14 cellular contexts compared by ENCODE assay signal in genomic region chr6:107736713-107737396, GRCh38.
DNase-seq lines count a peak whose midpoint lies in the region; ATAC-seq and TF ChIP-seq lines count a peak whose summit lies in the region.
"Had no signal": no experiment of that assay in that cellular context is flagged by ENCODE, and none has a peak within 500 bp of the region (broad histone marks: within the 10 kb centered on the region; RNA-seq: fewer than 3 reads in every experiment).

No MANE protein-coding gene starts in this region.

- H3K36me3 Mint-ChIP-seq in IgD-negative memory B cell: peaks cover 6% of the 10 kb centered on the region
- no peaks in the 10 kb centered on the region for H3K36me3 Mint-ChIP-seq in activated T-helper 17 cell treated with anti-CD3 and anti-CD28 coated beads, Interleukin-2, amount 50 U/mL, for 72 hours (ENCODE audit: low read depth)

- peak; percentile 34 for ATAC-seq in activated T-helper 17 cell treated with anti-CD3 and anti-CD28 coated beads, Interleukin-2, amount 50 U/mL, for 72 hours (replicated peaks)
- peak; percentile 44 for ATAC-seq in mucosa of descending colon
- ATAC-seq in GM18867 (IDR thresholded peaks at IDR 0.05; ENCODE audit: unreplicated experiment): no peak
- ATAC-seq in sciatic nerve: no peak
- no peak for ATAC-seq in HG02678 (IDR thresholded peaks at IDR 0.05; ENCODE audit: unreplicated experiment)
- no peak for ATAC-seq in GM18909 (IDR thresholded peaks at IDR 0.05; ENCODE audit: poor library complexity, unreplicated experiment)

- H3K9ac ChIP-seq in BLaER1 treated with 17β-estradiol and CSF1 and Interleukin-3, amounts not matched to agents 10 nM and 100 nM: peak overlapping the region in 1 of 11 experiments; percentile 32; a peak in 1 of 22 replicates
- H3K9ac ChIP-seq: parathyroid adenoma had no signal

- H4K20me1 ChIP-seq in BLaER1 treated with 17β-estradiol and CSF1 and Interleukin-3, amounts not matched to agents 10 nM and 100 nM: no peaks in the 10 kb centered on the region

- intact Hi-C loops in mucosa of descending colon (cut with DNase I, micrococcal nuclease) (no loop called here), sciatic nerve (cut with DNase I) (no loop called here)

- peak overlapping the region; percentile 65 to 83 (median 74) for H3K27ac Mint-ChIP-seq in IgD-negative memory B cell
- peak overlapping the region; percentile 68 for H3K27ac Mint-ChIP-seq in activated T-helper 17 cell treated with anti-CD3 and anti-CD28 coated beads, Interleukin-2, amount 50 U/mL, for 72 hours

- H3K27me3 Mint-ChIP-seq in IgD-negative memory B cell: no peaks in the 10 kb centered on the region
- H3K27me3 Mint-ChIP-seq in activated T-helper 17 cell treated with anti-CD3 and anti-CD28 coated beads, Interleukin-2, amount 50 U/mL, for 72 hours: no peaks in the 10 kb centered on the region

- H3K4me1 ChIP-seq in BLaER1 treated with 17β-estradiol and CSF1 and Interleukin-3, amounts not matched to agents 10 nM and 100 nM: peaks cover 32 to 99% (median 72%) of the 10 kb centered on the region in 10 experiments
- H3K4me1 ChIP-seq in mucosa of descending colon (ENCODE audit: low read depth): peaks cover 6% of the 10 kb centered on the region
- H3K4me1 ChIP-seq: adrenal gland, parathyroid adenoma had no signal

- peak overlapping the region in 3 of 10 experiments; percentile 30 to 47 (median 35); a peak in 4 of 20 replicates for H3K4me3 ChIP-seq in BLaER1 treated with 17β-estradiol and CSF1 and Interleukin-3, amounts not matched to agents 10 nM and 100 nM
- no peak overlapping the region for H3K4me3 ChIP-seq in mucosa of descending colon
- H3K4me3 ChIP-seq: adrenal gland had no signal

- peak overlapping the region in 3 of 11 experiments; percentile 7 to 44 (median 37); a peak in 4 of 22 replicates for H3K27ac ChIP-seq in BLaER1 treated with 17β-estradiol and CSF1 and Interleukin-3, amounts not matched to agents 10 nM and 100 nM
- H3K27ac ChIP-seq: adrenal gland, parathyroid adenoma had no signal

- H3K4me3 Mint-ChIP-seq in IgD-negative memory B cell: peak overlapping the region; percentile 4 to 77 (median 41)
- H3K4me3 Mint-ChIP-seq in activated T-helper 17 cell treated with anti-CD3 and anti-CD28 coated beads, Interleukin-2, amount 50 U/mL, for 72 hours: peak overlapping the region; percentile 79

- H3K36me3 ChIP-seq in BLaER1 treated with 17β-estradiol and CSF1 and Interleukin-3, amounts not matched to agents 10 nM and 100 nM: no peaks in the 10 kb centered on the region
- H3K36me3 ChIP-seq in mucosa of descending colon (ENCODE audit: low read depth): no peaks in the 10 kb centered on the region
- H3K36me3 ChIP-seq: adrenal gland had no signal

- H3K4me1 Mint-ChIP-seq in IgD-negative memory B cell: peaks cover 34 to 47% (median 37%) of the 10 kb centered on the region in 3 donors
- peaks cover 62% of the 10 kb centered on the region for H3K4me1 Mint-ChIP-seq in activated T-helper 17 cell treated with anti-CD3 and anti-CD28 coated beads, Interleukin-2, amount 50 U/mL, for 72 hours

- H3K9me3 Mint-ChIP-seq in IgD-negative memory B cell: no peaks in the 10 kb centered on the region
- H3K9me3 Mint-ChIP-seq in activated T-helper 17 cell treated with anti-CD3 and anti-CD28 coated beads, Interleukin-2, amount 50 U/mL, for 72 hours: no peaks in the 10 kb centered on the region

- peaks cover 0 to 7% (median 0%) of the 10 kb centered on the region in 11 experiments; a peak in 2 of 22 replicates for H3K27me3 ChIP-seq in BLaER1 treated with 17β-estradiol and CSF1 and Interleukin-3, amounts not matched to agents 10 nM and 100 nM
- H3K27me3 ChIP-seq: adrenal gland had no signal

- TF ChIP-seq CTCF in mucosa of descending colon (IDR thresholded peaks at IDR 0.05): no peak

- H3K4me2 ChIP-seq in BLaER1 treated with 17β-estradiol and CSF1 and Interleukin-3, amounts not matched to agents 10 nM and 100 nM: peak overlapping the region; percentile 57 to 94 (median 77); a peak in 21 of 22 replicates

- DNase-seq in mucosa of descending colon (no peak), sciatic nerve (ENCODE audit: low spot score) (no peak)
- DNase-seq: activated CD4-positive, alpha-beta T cell treated with anti-CD3 and anti-CD28 coated beads, Interleukin-2, amount 50 U/mL, for 4 hours; adrenal gland; DMS79; midbrain; NCI-H1694 had no signal

- no peaks in the 10 kb centered on the region; a peak in 1 of 22 replicates for H3K9me3 ChIP-seq in BLaER1 treated with 17β-estradiol and CSF1 and Interleukin-3, amounts not matched to agents 10 nM and 100 nM (replicated peaks in 1 of 11)
- H3K9me3 ChIP-seq in mucosa of descending colon: no peaks in the 10 kb centered on the region
- H3K9me3 ChIP-seq: adrenal gland had no signal

Comparison
In these comparisons a context has a peak if more than half of its experiments do, and no peak if none do; other contexts are left out.
1. ATAC-seq: peak in activated T-helper 17 cell treated with anti-CD3 and anti-CD28 coated beads, Interleukin-2, amount 50 U/mL, for 72 hours (single experiment) and mucosa of descending colon (single experiment); none in GM18867 (single experiment), sciatic nerve (single experiment), HG02678 (single experiment) and GM18909 (single experiment).